ENCODE assay signal across 34 cellular contexts in the genomic region with DNA sequence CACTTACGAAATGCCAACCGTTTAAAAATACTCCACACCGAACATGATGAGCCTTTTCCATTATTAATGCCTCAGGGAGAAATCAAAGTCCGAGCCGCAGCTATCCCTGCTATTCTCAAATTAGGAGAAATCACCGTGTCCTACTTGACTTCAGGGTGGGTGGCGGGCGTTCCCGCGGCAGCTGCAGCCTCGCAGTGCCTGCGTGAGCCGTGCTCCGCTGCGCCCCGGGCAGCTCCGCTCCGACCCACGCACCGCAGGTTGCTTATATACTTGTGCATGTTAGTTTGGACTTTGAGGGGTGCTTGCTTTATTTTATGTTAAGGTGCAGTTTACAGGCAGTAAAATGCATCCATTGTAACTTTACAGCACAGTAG. TPM values are rescaled to one million over a fixed set of nuclear protein-coding genes. Genes with fewer than 3 reads are reported as not detected.
DNase-seq lines count a peak whose midpoint lies in the region; ATAC-seq and TF ChIP-seq lines count a peak whose summit lies in the region.
"Had no signal": no experiment of that assay in that cellular context is flagged by ENCODE, and none has a peak within 500 bp of the region (broad histone marks: within the 10 kb centered on the region; RNA-seq: fewer than 3 reads in every experiment).

No MANE protein-coding gene starts in this region.

- H3K9ac ChIP-seq in SK-N-MC (ENCODE audit: insufficient read length) (no peak overlapping the region), mesenchymal stem cell (ENCODE audit: low read length) (no peak overlapping the region)
- H3K9ac ChIP-seq: BLaER1 had no signal

- H3K9me3 Mint-ChIP-seq in activated T-cell treated with anti-CD3 and anti-CD28 coated beads, Interleukin-2, amount 50 U/mL, for 72 hours: peaks cover 2 to 9% of the 10 kb centered on the region in 2 donors

- H3K27ac ChIP-seq in SK-N-MC: no peak overlapping the region
- H3K27ac ChIP-seq in suprapubic skin: no peak overlapping the region
- H3K27ac ChIP-seq in mesenchymal stem cell (ENCODE audit: low read length, poor library complexity, severe bottlenecking): no peak overlapping the region
- H3K27ac ChIP-seq: BLaER1, colonic mucosa, HL-60, neutrophil, prostate gland, sigmoid colon had no signal

- H3K27ac Mint-ChIP-seq in activated T-cell treated with anti-CD3 and anti-CD28 coated beads, Interleukin-2, amount 50 U/mL, for 72 hours: no peak overlapping the region
- H3K27ac Mint-ChIP-seq: activated B cell treated with CpG ODN at 0.5 μM for 24 hours; activated naive CD8-positive, alpha-beta T cell treated with anti-CD3 and anti-CD28 coated beads, Interleukin-2, amount 50 U/mL, for 24 hours; immature natural killer cell; type B pancreatic cell had no signal

- H2BK5ac ChIP-seq in mesenchymal stem cell (ENCODE audit: low read depth, low read length, poor library complexity, severe bottlenecking): no peak overlapping the region

- H2BK15ac ChIP-seq in mesenchymal stem cell (ENCODE audit: low read depth, poor library complexity, severe bottlenecking): no peak overlapping the region

- peak overlapping the region in 1 of 2 donors; percentile 31 for H3K4me3 Mint-ChIP-seq in activated T-cell treated with anti-CD3 and anti-CD28 coated beads, Interleukin-2, amount 50 U/mL, for 72 hours
- H3K4me3 Mint-ChIP-seq: activated B cell treated with CpG ODN at 0.5 μM for 24 hours; activated naive CD8-positive, alpha-beta T cell treated with anti-CD3 and anti-CD28 coated beads, Interleukin-2, amount 50 U/mL, for 24 hours; immature natural killer cell had no signal

- H4K8ac ChIP-seq in mesenchymal stem cell (ENCODE audit: low read length): no peak overlapping the region

- H3K36me3 ChIP-seq in SK-N-MC (ENCODE audit: insufficient read depth, low read length) (no peaks in the 10 kb centered on the region), suprapubic skin (no peaks in the 10 kb centered on the region), mesenchymal stem cell (ENCODE audit: control insufficient read depth in 1 of 2, insufficient read depth in 2 of 2, low read depth in 1 of 2, low read length in 2 of 2) (no peaks in the 10 kb centered on the region)
- H3K36me3 ChIP-seq: BLaER1, colonic mucosa, HAP-1, neutrophil, Peyer's patch, prostate gland, sigmoid colon had no signal

- WGBS in suprapubic skin: 78% methylated on average over 20 of the region's 20 CpGs
- 97% methylated on average over 13 of the region's 20 CpGs for WGBS in mesenchymal stem cell

- H2AK5ac ChIP-seq in mesenchymal stem cell (ENCODE audit: low read length, severe bottlenecking): no peak overlapping the region

- TF ChIP-seq CTCF in suprapubic skin (IDR thresholded peaks at IDR 0.05): no peak

- no peak overlapping the region for H2AFZ ChIP-seq in mesenchymal stem cell (ENCODE audit: low read depth, low read length)

- H3K4me3 ChIP-seq in SK-N-MC: peak overlapping the region; percentile 57
- no peak overlapping the region for H3K4me3 ChIP-seq in suprapubic skin
- H3K4me3 ChIP-seq in mesenchymal stem cell (ENCODE audit: insufficient read depth in 1 of 2, low read depth in 1 of 2, low read length in 2 of 2): peak overlapping the region in 1 of 2 experiments; percentile 31
- H3K4me3 ChIP-seq: BLaER1, colonic mucosa, HAP-1, Peyer's patch, prostate gland, sigmoid colon had no signal

- H3K36me3 Mint-ChIP-seq in activated T-cell treated with anti-CD3 and anti-CD28 coated beads, Interleukin-2, amount 50 U/mL, for 72 hours (ENCODE audit: insufficient read depth in 2 of 2): peaks cover 2 to 8% of the 10 kb centered on the region in 2 donors
- H3K36me3 Mint-ChIP-seq: type B pancreatic cell had no signal

- H3K27me3 ChIP-seq in suprapubic skin (peaks cover 68% of the 10 kb centered on the region), mesenchymal stem cell (ENCODE audit: control insufficient read depth in 1 of 2, insufficient read depth in 1 of 2, low read length in 2 of 2) (peaks cover 9 to 53% of the 10 kb centered on the region in 2 experiments)
- H3K27me3 ChIP-seq: BLaER1, colonic mucosa, Peyer's patch had no signal

- no peak for TF ChIP-seq POLR2A in suprapubic skin (IDR thresholded peaks at IDR 0.05)

- H3K14ac ChIP-seq in mesenchymal stem cell (ENCODE audit: low read length in 2 of 2): no peak overlapping the region

- no peaks in the 10 kb centered on the region for H3K79me1 ChIP-seq in mesenchymal stem cell (replicated peaks; ENCODE audit: low read length, poor library complexity, severe bottlenecking)

- no peak overlapping the region for H2BK120ac ChIP-seq in mesenchymal stem cell (ENCODE audit: low read depth, low read length)

- H3K4me1 Mint-ChIP-seq in activated T-cell treated with anti-CD3 and anti-CD28 coated beads, Interleukin-2, amount 50 U/mL, for 72 hours (ENCODE audit: low read depth): peaks cover 10% of the 10 kb centered on the region
- H3K4me1 Mint-ChIP-seq: activated B cell treated with CpG ODN at 0.5 μM for 24 hours, immature natural killer cell had no signal

- H3K18ac ChIP-seq in mesenchymal stem cell (ENCODE audit: low read depth in 1 of 2, low read length in 2 of 2): no peak overlapping the region

- H3K4me1 ChIP-seq in suprapubic skin: no peaks in the 10 kb centered on the region
- H3K4me1 ChIP-seq in mesenchymal stem cell (ENCODE audit: control insufficient read depth, insufficient read depth, low read depth, low read length): peaks cover 2% of the 10 kb centered on the region
- H3K4me1 ChIP-seq: BLaER1, colonic mucosa, HAP-1, Peyer's patch, prostate gland had no signal

- DNase-seq in activated T-cell treated with anti-CD3 and anti-CD28 coated beads, Interleukin-2, amount 50 U/mL, for 48 hours: peak; percentile 9 to 11
- DNase-seq in activated T-cell treated with anti-CD3 and anti-CD28 coated beads, Interleukin-2, amount 50 U/mL, for 72 hours: no peak
- DNase-seq in SK-N-MC (ENCODE audit: low read depth, low spot score) (no peak), left lobe of liver (ENCODE audit: low spot score) (peak; percentile 28), suprapubic skin (ENCODE audit: low spot score in 2 of 2) (peak; percentile 5 to 58), NCI-H345 (lab: John Stamatoyannopoulos, UW) (no peak), mesenchymal stem cell (no peak)
- DNase-seq: activated CD4-positive, alpha-beta T cell treated with anti-CD3 and anti-CD28 coated beads, Interleukin-2, amount 50 U/mL, for 48 hours; activated naive CD4-positive, alpha-beta T cell; activated naive CD8-positive, alpha-beta T cell treated with anti-CD3 and anti-CD28 coated beads, Interleukin-2, amount 50 U/mL, for 24 hours; Calu3; colonic mucosa; effector memory CD4-positive, alpha-beta T cell; erythroblast; GDM1; immature natural killer cell; mesendoderm; MM.1S; NCI-H2029; NCI-H226; NCI-H748 treated with DMSO at 0.1 percent for 48 hours; SIG-M5; sigmoid colon; stimulated activated CD4-positive, alpha-beta T cell treated with anti-CD3 and anti-CD28 coated beads, Interleukin-4, amount 100 ng/mL, for 1 hour; T-helper 1 cell had no signal

- no peak overlapping the region for H3K4me2 ChIP-seq in mesenchymal stem cell (ENCODE audit: low read length, poor library complexity, severe bottlenecking)
- H3K4me2 ChIP-seq: BLaER1 had no signal

- no peak overlapping the region for H4K91ac ChIP-seq in mesenchymal stem cell (ENCODE audit: low read length)

- ATAC-seq in activated T-cell treated with anti-CD3 and anti-CD28 coated beads, Interleukin-2, amount 50 U/mL, for 72 hours (replicated peaks in 1 of 2): no peak
- ATAC-seq in left lobe of liver: no peak
- no peak for ATAC-seq in HG02981 (IDR thresholded peaks at IDR 0.05; ENCODE audit: unreplicated experiment)

- H3K23ac ChIP-seq in mesenchymal stem cell (ENCODE audit: low read length in 2 of 2): no peak overlapping the region

- no peak overlapping the region for H2BK12ac ChIP-seq in mesenchymal stem cell (ENCODE audit: low read length in 2 of 2)

- no peak overlapping the region for H3K4ac ChIP-seq in mesenchymal stem cell (ENCODE audit: low read depth in 1 of 2, low read length in 2 of 2)

- no peaks in the 10 kb centered on the region for H3K27me3 Mint-ChIP-seq in activated T-cell treated with anti-CD3 and anti-CD28 coated beads, Interleukin-2, amount 50 U/mL, for 72 hours (ENCODE audit: low read depth)

- H3K9me3 ChIP-seq in SK-N-MC (ENCODE audit: low read depth, low read length) (no peaks in the 10 kb centered on the region; the same call in 1 of the 2 replicates), suprapubic skin (no peaks in the 10 kb centered on the region), mesenchymal stem cell (ENCODE audit: control insufficient read depth, low read length) (peaks cover 19% of the 10 kb centered on the region)
- H3K9me3 ChIP-seq: colonic mucosa, HAP-1, neutrophil, Peyer's patch, prostate gland had no signal

- TF ChIP-seq EP300 in suprapubic skin (IDR thresholded peaks at IDR 0.05): no peak

RNA-seq across cellular contexts. Expression of gene PCBP3, which starts 35.6 kb away (rescaled TPM):
- total RNA-seq in activated T-cell treated with anti-CD3 and anti-CD28 coated beads, Interleukin-2, amount 50 U/mL, for 72 hours: 10 to 100 TPM; 20.2 to 24.1 TPM
- total RNA-seq in left lobe of liver (0.83 TPM), suprapubic skin (1 to 10 TPM in 3 of 4 donors, under 1 TPM in 1; 0.97 to 7.3 (median 2.7) TPM)
- 6.0 TPM for polyA plus RNA-seq in mesenchymal stem cell (2013, experiment 1 of 2)
- 6.1 TPM for polyA plus RNA-seq in mesenchymal stem cell (2013, experiment 2 of 2)
- total RNA-seq: activated B cell treated with CpG ODN at 0.5 μM for 24 hours had no signal

Comparison
In these comparisons a context has a peak if more than half of its experiments do, and no peak if none do; other contexts are left out.
1. DNase-seq: peak in activated T-cell treated with anti-CD3 and anti-CD28 coated beads, Interleukin-2, amount 50 U/mL, for 48 hours (2 of 2), left lobe of liver (single experiment) and suprapubic skin (2 of 2); none in activated T-cell treated with anti-CD3 and anti-CD28 coated beads, Interleukin-2, amount 50 U/mL, for 72 hours (0 of 2), SK-N-MC (single experiment), NCI-H345 (single experiment) and mesenchymal stem cell (single experiment).